Comparison of ENCODE assay signal across 21 cellular contexts in the genomic region with DNA sequence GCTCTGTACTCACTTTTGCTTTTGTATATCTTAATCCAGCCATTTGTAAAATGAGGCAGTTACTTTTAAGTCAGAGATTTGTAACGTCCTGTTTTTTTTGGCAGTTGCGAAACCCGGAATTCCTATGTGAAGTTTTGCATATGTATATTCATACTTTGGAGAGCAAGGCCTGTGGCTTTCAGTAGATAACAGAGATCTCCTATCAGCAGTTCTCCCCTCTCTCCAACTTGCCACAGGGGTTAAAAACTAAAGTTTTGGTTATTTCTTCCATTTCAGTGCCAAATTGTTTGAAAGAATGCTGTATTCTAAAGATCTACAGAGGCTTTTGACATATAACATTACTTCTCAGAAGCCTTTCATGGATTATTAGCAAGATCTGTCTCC.
DNase-seq lines count a peak whose midpoint lies in the region; ATAC-seq and TF ChIP-seq lines count a peak whose summit lies in the region.
"Had no signal": no experiment of that assay in that cellular context is flagged by ENCODE, and none has a peak within 500 bp of the region (broad histone marks: within the 10 kb centered on the region; RNA-seq: fewer than 3 reads in every experiment).

No MANE protein-coding gene starts in this region.

- no peaks in the 10 kb centered on the region for H3K27me3 ChIP-seq in mesendoderm (ENCODE audit: insufficient read depth, low read length, poor library complexity)
- H3K27me3 ChIP-seq: upper lobe of right lung had no signal

- no peak overlapping the region for H3K23ac ChIP-seq in mesendoderm (ENCODE audit: low read length)

- no peak overlapping the region for H3K9ac ChIP-seq in mesendoderm (ENCODE audit: low read length)

- H2BK5ac ChIP-seq in mesendoderm (ENCODE audit: low read length), result no peak overlapping the region

- H3K27ac Mint-ChIP-seq in chondrocyte (ENCODE audit: unreplicated experiment) (peak overlapping the region; percentile 81), immature natural killer cell (no peak overlapping the region)
- H3K27ac Mint-ChIP-seq in natural killer cell treated with Interleukin-12 subunit alpha and Interleukin-12 subunit beta and Interleukin-15 and Interleukin-18, amount 100 ng/mL, for 72 hours, result no peak overlapping the region
- H3K27ac Mint-ChIP-seq: activated CD4-positive, alpha-beta memory T cell treated with anti-CD3 and anti-CD28 coated beads, Interleukin-2, amount 10 ng/mL, durations not matched to agents 7 days and 5 days; B cell had no signal

- H3K4me1 ChIP-seq in mesendoderm (ENCODE audit: control insufficient read depth, low read depth, low read length), result peaks cover 7% of the 10 kb centered on the region
- H3K4me1 ChIP-seq: upper lobe of right lung had no signal

- H4K5ac ChIP-seq in mesendoderm (ENCODE audit: low read length), result no peak overlapping the region

- H3K79me1 ChIP-seq in mesendoderm (ENCODE audit: low read length), result peaks cover 2% of the 10 kb centered on the region

- H4K8ac ChIP-seq in mesendoderm (ENCODE audit: low read depth, low read length), result no peak overlapping the region

- no peak overlapping the region for H3K4me2 ChIP-seq in mesendoderm (ENCODE audit: low read length)

- no peak overlapping the region for H3K18ac ChIP-seq in mesendoderm (ENCODE audit: low read length)

- no peak overlapping the region for H2BK120ac ChIP-seq in mesendoderm (ENCODE audit: low read depth, low read length)

- TF ChIP-seq CTCF in chondrocyte (IDR thresholded peaks at IDR 0.05), result no peak

- no peaks in the 10 kb centered on the region for H3K79me2 ChIP-seq in mesendoderm (ENCODE audit: control insufficient read depth, insufficient read depth, low read length)

- H3K4me1 Mint-ChIP-seq in chondrocyte (ENCODE audit: low read depth) (peaks cover 37% of the 10 kb centered on the region), immature natural killer cell (peaks cover 0 to 7% of the 10 kb centered on the region in 2 donors)
- H3K4me1 Mint-ChIP-seq in natural killer cell treated with Interleukin-12 subunit alpha and Interleukin-12 subunit beta and Interleukin-15 and Interleukin-18, amount 100 ng/mL, for 72 hours (ENCODE audit: low read depth in 2 of 2), result peaks cover 2 to 5% of the 10 kb centered on the region in 2 donors
- H3K4me1 Mint-ChIP-seq: activated CD4-positive, alpha-beta memory T cell treated with anti-CD3 and anti-CD28 coated beads, Interleukin-2, amount 10 ng/mL, durations not matched to agents 7 days and 5 days; B cell had no signal

- no peak overlapping the region for H3K4ac ChIP-seq in mesendoderm (ENCODE audit: low read depth, low read length)

- H3K56ac ChIP-seq in mesendoderm (ENCODE audit: low read length), result peak overlapping the region; percentile 26

- no peaks in the 10 kb centered on the region for H3K27me3 Mint-ChIP-seq in chondrocyte (ENCODE audit: low read depth)
- peaks cover 0 to 2% (median 0%) of the 10 kb centered on the region in 3 donors for H3K27me3 Mint-ChIP-seq in immature natural killer cell (ENCODE audit: low read depth in 3 of 3)
- H3K27me3 Mint-ChIP-seq in natural killer cell treated with Interleukin-12 subunit alpha and Interleukin-12 subunit beta and Interleukin-15 and Interleukin-18, amount 100 ng/mL, for 72 hours, result no peaks in the 10 kb centered on the region
- H3K27me3 Mint-ChIP-seq: activated CD4-positive, alpha-beta memory T cell treated with anti-CD3 and anti-CD28 coated beads, Interleukin-2, amount 10 ng/mL, durations not matched to agents 7 days and 5 days; B cell had no signal

- H3K36me3 ChIP-seq in mesendoderm (ENCODE audit: control insufficient read depth, insufficient read depth, low read length), result no peaks in the 10 kb centered on the region

- ATAC-seq in natural killer cell treated with Interleukin-12 subunit alpha and Interleukin-12 subunit beta and Interleukin-15 and Interleukin-18, amount 100 ng/mL, for 72 hours, result no peak
- ATAC-seq: HepG2, psoas muscle, upper lobe of right lung had no signal

- no CpG with 5 or more reads among the region's 3 CpGs for WGBS in mesendoderm (ENCODE audit: extremely low coverage, insufficient coverage, low lambda C conversion rate)

- no peak overlapping the region for H2BK15ac ChIP-seq in mesendoderm (replicated peaks; ENCODE audit: low read depth)

- H3K4me3 ChIP-seq in mesendoderm (ENCODE audit: low read length), result no peak overlapping the region
- H3K4me3 ChIP-seq: psoas muscle, upper lobe of right lung had no signal

- H3K27ac ChIP-seq in mesendoderm (ENCODE audit: low read depth, low read length), result no peak overlapping the region
- H3K27ac ChIP-seq: psoas muscle, upper lobe of right lung had no signal

- peaks cover 11% of the 10 kb centered on the region for H3K36me3 Mint-ChIP-seq in chondrocyte (ENCODE audit: low read depth)
- H3K36me3 Mint-ChIP-seq in immature natural killer cell, result peaks cover 22 to 35% (median 29%) of the 10 kb centered on the region in 3 donors
- H3K36me3 Mint-ChIP-seq in natural killer cell treated with Interleukin-12 subunit alpha and Interleukin-12 subunit beta and Interleukin-15 and Interleukin-18, amount 100 ng/mL, for 72 hours, result peaks cover 36% of the 10 kb centered on the region

- H3K9me3 Mint-ChIP-seq in chondrocyte (ENCODE audit: low read depth) (peaks cover 21% of the 10 kb centered on the region), immature natural killer cell (peaks cover 7 to 24% (median 13%) of the 10 kb centered on the region in 6 donors)
- H3K9me3 Mint-ChIP-seq in natural killer cell treated with Interleukin-12 subunit alpha and Interleukin-12 subunit beta and Interleukin-15 and Interleukin-18, amount 100 ng/mL, for 72 hours, result peaks cover 12% of the 10 kb centered on the region

- peak; percentile 68 for DNase-seq in ELR (ENCODE audit: low read depth)
- peak; percentile 8 for DNase-seq in NCI-H526 treated with DMSO at 0.1 percent for 48 hours (lab: John Stamatoyannopoulos, UW)
- DNase-seq in chondrocyte (ENCODE audit: low spot score), result no peak
- DNase-seq in mesendoderm, result peak; percentile 79
- no peak for DNase-seq in immature natural killer cell
- DNase-seq in natural killer cell treated with Interleukin-12 subunit alpha and Interleukin-12 subunit beta and Interleukin-15 and Interleukin-18, amount 100 ng/mL, for 72 hours (ENCODE audit: low spot score), result no peak
- DNase-seq in NCI-H1092 (lab: John Stamatoyannopoulos, UW), result no peak
- DNase-seq in stimulated activated CD4-positive, alpha-beta T cell treated with anti-CD3 and anti-CD28 coated beads, Interleukin-4, amount 100 ng/mL, for 4 hours, result no peak
- DNase-seq: activated CD4-positive, alpha-beta memory T cell treated with anti-CD3 and anti-CD28 coated beads, Interleukin-2, amount 10 ng/mL, durations not matched to agents 7 days and 5 days; aorta; DMS53; effector memory CD4-positive, alpha-beta T cell; glutamatergic neuron; NCI-H187 treated with DMSO at 0.1 percent for 48 hours; NCI-H69; psoas muscle; stimulated activated CD4-positive, alpha-beta T cell treated with anti-CD3 and anti-CD28 coated beads, Interleukin-4, amount 100 ng/mL, for 1 hour; T-helper 2 cell; upper lobe of right lung had no signal

- no peak overlapping the region for H2AK5ac ChIP-seq in mesendoderm (ENCODE audit: low read length)

- H3K4me3 Mint-ChIP-seq in chondrocyte (ENCODE audit: unreplicated experiment) (no peak overlapping the region), immature natural killer cell (no peak overlapping the region)
- H3K4me3 Mint-ChIP-seq in natural killer cell treated with Interleukin-12 subunit alpha and Interleukin-12 subunit beta and Interleukin-15 and Interleukin-18, amount 100 ng/mL, for 72 hours, result no peak overlapping the region
- H3K4me3 Mint-ChIP-seq: activated CD4-positive, alpha-beta memory T cell treated with anti-CD3 and anti-CD28 coated beads, Interleukin-2, amount 10 ng/mL, durations not matched to agents 7 days and 5 days; B cell had no signal

Comparison
In these comparisons a context has a peak if more than half of its experiments do, and no peak if none do; other contexts are left out.
1. DNase-seq: peak in ELR (single experiment), NCI-H526 treated with DMSO at 0.1 percent for 48 hours (single experiment) and mesendoderm (single experiment); none in chondrocyte (single experiment), immature natural killer cell (0 of 3), natural killer cell treated with Interleukin-12 subunit alpha and Interleukin-12 subunit beta and Interleukin-15 and Interleukin-18, amount 100 ng/mL, for 72 hours (single experiment), NCI-H1092 (single experiment) and stimulated activated CD4-positive, alpha-beta T cell treated with anti-CD3 and anti-CD28 coated beads, Interleukin-4, amount 100 ng/mL, for 4 hours (0 of 2).